Comparison of ENCODE assay signal across 9 cellular contexts in the genomic region with DNA sequence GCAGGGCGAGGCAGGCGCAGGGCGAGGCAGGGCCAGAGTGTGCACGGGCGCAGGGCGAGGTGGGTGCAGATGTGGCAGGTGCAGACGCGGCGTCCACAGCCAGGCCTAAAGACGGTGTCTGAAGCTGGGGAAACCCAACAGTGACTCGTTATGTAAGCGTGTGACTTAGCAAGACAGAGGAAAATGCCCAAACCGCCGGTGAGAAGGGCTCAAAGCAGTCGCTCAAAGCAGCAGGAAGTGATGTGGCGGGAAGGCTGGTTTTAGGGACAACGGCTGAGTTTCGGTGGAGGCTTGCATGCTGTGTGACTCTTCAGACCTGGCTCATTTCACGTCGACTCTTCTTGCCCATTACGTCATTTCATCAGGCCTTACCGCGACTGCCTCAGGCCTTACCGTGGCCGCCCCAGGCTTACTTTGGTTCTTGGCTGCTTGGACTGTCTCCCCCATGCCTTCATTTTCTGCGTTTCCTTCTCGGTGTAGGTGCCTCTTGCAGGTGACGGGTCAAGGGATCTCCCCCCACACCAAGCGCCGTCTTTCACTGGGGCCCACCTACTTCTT. TPM values are rescaled to one million over a fixed set of nuclear protein-coding genes. Genes with fewer than 3 reads are reported as not detected.
A peak's percentile ranks its signal among the peaks of the same experiment; 100 is the strongest.
DNase-seq lines count a peak whose midpoint lies in the region; ATAC-seq and TF ChIP-seq lines count a peak whose summit lies in the region.
"Had no signal": no experiment of that assay in that cellular context is flagged by ENCODE, and none has a peak within 500 bp of the region (broad histone marks: within the 10 kb centered on the region; RNA-seq: fewer than 3 reads in every experiment).

No MANE protein-coding gene starts in this region.

- no peaks in the 10 kb centered on the region for H3K9me3 ChIP-seq in neural progenitor cell (ENCODE audit: low read depth)
- H3K9me3 ChIP-seq: body of pancreas had no signal

- no peaks in the 10 kb centered on the region for H3K9me3 Mint-ChIP-seq in neural progenitor cell

- H3K27me3 ChIP-seq in neural progenitor cell, result no peaks in the 10 kb centered on the region
- H3K27me3 ChIP-seq: body of pancreas had no signal

- H3F3A ChIP-seq in neural progenitor cell (ENCODE audit: low read depth), result no peaks in the 10 kb centered on the region

- H3K36me3 ChIP-seq in neural progenitor cell, result no peaks in the 10 kb centered on the region

- H3K79me2 ChIP-seq in neural progenitor cell (ENCODE audit: low read depth), result no peaks in the 10 kb centered on the region

- no peaks in the 10 kb centered on the region for H4K20me1 ChIP-seq in neural progenitor cell (ENCODE audit: low read depth)

- no peak overlapping the region for H3K4me3 Mint-ChIP-seq in neural progenitor cell

- H3K27ac Mint-ChIP-seq in neural progenitor cell, result peak overlapping the region; percentile 87

- peaks cover 33% of the 10 kb centered on the region for H3K4me1 Mint-ChIP-seq in neural progenitor cell

- H3K4me3 ChIP-seq in neural progenitor cell, result no peak overlapping the region
- H3K4me3 ChIP-seq: body of pancreas had no signal

- peaks cover 10% of the 10 kb centered on the region for H3K27me3 Mint-ChIP-seq in neural progenitor cell (ENCODE audit: insufficient read depth, low read depth)

- no peak overlapping the region for H2AFZ ChIP-seq in neural progenitor cell (replicated peaks)

- no peak overlapping the region for H3K4me2 ChIP-seq in neural progenitor cell

- H3K9ac ChIP-seq in neural progenitor cell, result no peak overlapping the region

- no peak overlapping the region for H3K27ac ChIP-seq in neural progenitor cell
- H3K27ac ChIP-seq: body of pancreas had no signal

- peaks cover 7% of the 10 kb centered on the region for H3K4me1 ChIP-seq in neural progenitor cell
- H3K4me1 ChIP-seq: body of pancreas had no signal

- peak; percentile 75 for DNase-seq in RPMI7951 (ENCODE audit: low read depth)
- DNase-seq in activated T-helper 9 cell treated with anti-CD3 and anti-CD28 coated beads, Interleukin-2, amount 50 U/mL, for 16 hours (ENCODE audit: low read depth), result peak; percentile 43
- no peak for DNase-seq in neural progenitor cell (ENCODE audit: low spot score)
- no peak for DNase-seq in NCI-H1694 treated with DMSO at 0.1 percent for 48 hours (lab: John Stamatoyannopoulos, UW)
- no peak for DNase-seq in HuH-7 (ENCODE audit: low spot score)
- DNase-seq in NCI-H69 (lab: John Stamatoyannopoulos, UW), result no peak

- TF ChIP-seq CTCF in neural progenitor cell (IDR thresholded peaks at IDR 0.05), result no peak

- ATAC-seq in GM18870 (IDR thresholded peaks at IDR 0.05; ENCODE audit: unreplicated experiment) (peak; percentile 92), HG02870 (IDR thresholded peaks at IDR 0.05; ENCODE audit: unreplicated experiment) (peak; percentile 90)
- ATAC-seq: body of pancreas had no signal

- no peaks in the 10 kb centered on the region for H3K36me3 Mint-ChIP-seq in neural progenitor cell

RNA-seq across cellular contexts. Expression of gene EXOC3, which starts 50.5 kb away (rescaled TPM):
- total RNA-seq in RPMI7951 (2014; rRNA removed; shearing (Covaris generic)), result 22.7 and 25.2 TPM in 2 replicates
- 19.2 and 37.6 TPM in 2 replicates for total RNA-seq in neural progenitor cell (ENCODE audit: low replicate concordance)

Comparison
In these comparisons a context has a peak if more than half of its experiments do, and no peak if none do; other contexts are left out.
1. DNase-seq: peak in RPMI7951 (single experiment) and activated T-helper 9 cell treated with anti-CD3 and anti-CD28 coated beads, Interleukin-2, amount 50 U/mL, for 16 hours (single experiment); none in neural progenitor cell (single experiment), NCI-H1694 treated with DMSO at 0.1 percent for 48 hours (single experiment), HuH-7 (single experiment) and NCI-H69 (single experiment).